In the genomic region with DNA sequence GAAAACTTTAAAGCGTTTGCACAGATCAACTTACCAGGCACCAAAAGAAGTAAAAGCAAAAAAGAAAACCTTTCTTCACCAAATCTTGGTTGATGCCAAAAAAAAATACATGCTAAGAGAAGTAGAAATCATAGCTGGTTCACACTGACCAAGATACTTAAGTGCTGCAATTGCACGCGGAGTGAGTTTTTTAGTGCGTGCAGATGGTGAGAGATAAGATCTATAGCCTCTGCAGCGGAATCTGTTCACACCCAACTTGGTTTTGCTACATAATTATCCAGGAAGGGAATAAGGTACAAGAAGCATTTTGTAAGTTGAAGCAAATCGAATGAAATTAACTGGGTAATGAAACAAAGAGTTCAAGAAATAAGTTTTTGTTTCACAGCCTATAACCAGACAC, we compare ENCODE assay signal across 24 cellular contexts. TPM values are rescaled to one million over a fixed set of nuclear protein-coding genes. Genes with fewer than 3 reads are reported as not detected.
A peak's percentile ranks its signal among the peaks of the same experiment; 100 is the strongest.
DNase-seq lines count a peak whose midpoint lies in the region; ATAC-seq and TF ChIP-seq lines count a peak whose summit lies in the region.
"Had no signal": no experiment of that assay in that cellular context is flagged by ENCODE, and none has a peak within 500 bp of the region (broad histone marks: within the 10 kb centered on the region; RNA-seq: fewer than 3 reads in every experiment).

No MANE protein-coding gene starts in this region.

- TF ChIP-seq CTCF in HEK293 (tag by site-specific recombination; IDR thresholded peaks at IDR 0.05) (no peak), left lung (IDR thresholded peaks at IDR 0.05) (no peak)

- peak; percentile 48 for ATAC-seq in naive thymus-derived CD4-positive, alpha-beta T cell
- ATAC-seq in HG02588 (IDR thresholded peaks at IDR 0.05; ENCODE audit: unreplicated experiment) (no peak), left lung (no peak)
- ATAC-seq: GM23338; Panc1; stimulated activated naive CD8-positive, alpha-beta T cell treated with anti-CD3 and anti-CD28 coated beads, Interleukin-15, Interleukin-2, amounts not matched to agents 100 U/mL and 50 U/mL, for 24 hours had no signal

- H3K36me3 Mint-ChIP-seq in T-helper 1 cell treated with Interleukin-12 subunit alpha and Interleukin-12 subunit beta and Interleukin-4 antibody, amounts not matched to agents 30 μg/mL and 1 μg/mL, for 36 hours (ENCODE audit: low read depth), result no peaks in the 10 kb centered on the region
- peaks cover 0 to 1% (median 0%) of the 10 kb centered on the region in 5 donors for H3K36me3 Mint-ChIP-seq in naive thymus-derived CD4-positive, alpha-beta T cell

- H3K27me3 Mint-ChIP-seq in T-helper 1 cell treated with Interleukin-12 subunit alpha and Interleukin-12 subunit beta and Interleukin-4 antibody, amounts not matched to agents 30 μg/mL and 1 μg/mL, for 36 hours (ENCODE audit: low read depth), result peaks cover 50% of the 10 kb centered on the region
- peaks cover 16 to 58% (median 35%) of the 10 kb centered on the region in 5 donors for H3K27me3 Mint-ChIP-seq in naive thymus-derived CD4-positive, alpha-beta T cell

- peaks cover 20% of the 10 kb centered on the region for H3K4me1 Mint-ChIP-seq in T-helper 1 cell treated with Interleukin-12 subunit alpha and Interleukin-12 subunit beta and Interleukin-4 antibody, amounts not matched to agents 30 μg/mL and 1 μg/mL, for 36 hours (ENCODE audit: low read depth)
- H3K4me1 Mint-ChIP-seq in naive thymus-derived CD4-positive, alpha-beta T cell, result peaks cover 0 to 26% (median 12%) of the 10 kb centered on the region in 7 donors
- H3K4me1 Mint-ChIP-seq: GM23338, nephron had no signal

- H3K27ac ChIP-seq in HEK293 (ENCODE audit: extremely low read depth, low read depth, low read length) (no peak overlapping the region), left lung (no peak overlapping the region)
- no peak overlapping the region for H3K27ac ChIP-seq in naive thymus-derived CD4-positive, alpha-beta T cell (ENCODE audit: low read depth, low read length)
- H3K27ac ChIP-seq: brain microvascular endothelial cell, colonic mucosa, SJSA1, tibial nerve had no signal

- H3K4me3 ChIP-seq in HEK293 (ENCODE audit: low read depth, low read length), result no peak overlapping the region
- no peak overlapping the region for H3K4me3 ChIP-seq in naive thymus-derived CD4-positive, alpha-beta T cell (ENCODE audit: low read length)
- H3K4me3 ChIP-seq in left lung, result no peak overlapping the region
- H3K4me3 ChIP-seq: colonic mucosa, GM23338, SJSA1, tibial nerve had no signal

- no peaks in the 10 kb centered on the region for H3K9me3 Mint-ChIP-seq in T-helper 1 cell treated with Interleukin-12 subunit alpha and Interleukin-12 subunit beta and Interleukin-4 antibody, amounts not matched to agents 30 μg/mL and 1 μg/mL, for 36 hours
- no peaks in the 10 kb centered on the region for H3K9me3 Mint-ChIP-seq in naive thymus-derived CD4-positive, alpha-beta T cell
- H3K9me3 Mint-ChIP-seq: nephron had no signal

- POLR2A ChIA-PET in HEK293 (lab: Yijun Ruan, JAX), result no interaction called here
- POLR2A ChIA-PET in naive thymus-derived CD4-positive, alpha-beta T cell (lab: Charles Lee), result no interaction called here

- H3K9me3 ChIP-seq in HEK293 (ENCODE audit: control insufficient read depth, insufficient read depth, low read depth, low read length) (no peaks in the 10 kb centered on the region), left lung (no peaks in the 10 kb centered on the region)
- no peaks in the 10 kb centered on the region for H3K9me3 ChIP-seq in naive thymus-derived CD4-positive, alpha-beta T cell (ENCODE audit: control insufficient read depth in 2 of 3, low read length in 3 of 3)
- H3K9me3 ChIP-seq: colonic mucosa, SJSA1, tibial nerve had no signal

- peaks cover 0 to 4% of the 10 kb centered on the region in 2 donors for H3K27me3 ChIP-seq in naive thymus-derived CD4-positive, alpha-beta T cell (ENCODE audit: control insufficient read depth in 2 of 2, insufficient read depth in 2 of 2, low read length in 2 of 2)
- no peaks in the 10 kb centered on the region for H3K27me3 ChIP-seq in left lung
- H3K27me3 ChIP-seq: brain microvascular endothelial cell, colonic mucosa, SJSA1, tibial nerve had no signal

- H3K4me1 ChIP-seq in HEK293 (ENCODE audit: control insufficient read depth, insufficient read depth, low read length) (no peaks in the 10 kb centered on the region), left lung (peaks cover 0 to 6% of the 10 kb centered on the region in 2 donors)
- peaks cover 0 to 13% of the 10 kb centered on the region in 2 donors for H3K4me1 ChIP-seq in naive thymus-derived CD4-positive, alpha-beta T cell (ENCODE audit: control insufficient read depth in 2 of 2, insufficient read depth in 2 of 2, low read length in 2 of 2)
- H3K4me1 ChIP-seq: colonic mucosa, SJSA1, tibial nerve had no signal

- no peaks in the 10 kb centered on the region for H3K36me3 ChIP-seq in HEK293 (ENCODE audit: control insufficient read depth in 2 of 2, insufficient read depth in 1 of 2, low read length in 2 of 2)
- H3K36me3 ChIP-seq in naive thymus-derived CD4-positive, alpha-beta T cell (ENCODE audit: control insufficient read depth in 2 of 3, insufficient read depth in 3 of 3, low read length in 3 of 3), result no peaks in the 10 kb centered on the region
- no peaks in the 10 kb centered on the region for H3K36me3 ChIP-seq in left lung
- H3K36me3 ChIP-seq: brain microvascular endothelial cell, colonic mucosa, SJSA1 had no signal

- intact Hi-C loops in naive thymus-derived CD4-positive, alpha-beta T cell (cut with micrococcal nuclease), result loop anchor here in 1 of 2 donors (2.0 kb wide), 1 partner anchor 29 kb away; no protein-coding TSS in a partner anchor
- intact Hi-C loops in left lung (cut with DNase I), result no loop called here

- CTCF ChIA-PET in HEK293 (lab: Yijun Ruan, JAX), result interaction anchor here (0.7 kb wide), 1 partner anchor 8 kb away, joined by 4 read pairs; no protein-coding TSS in a partner anchor
- CTCF ChIA-PET in naive thymus-derived CD4-positive, alpha-beta T cell (lab: Charles Lee), result no interaction called here

- peak; percentile 1 for DNase-seq in activated effector memory CD4-positive, alpha-beta T cell treated with Interleukin-2 at 50 U/mL for 16 hours
- DNase-seq in activated effector memory CD4-positive, alpha-beta T cell treated with anti-CD3 and anti-CD28 coated beads, Interleukin-2, amount 50 U/mL, for 16 hours, result no peak
- no peak for DNase-seq in naive thymus-derived CD4-positive, alpha-beta T cell
- DNase-seq in stimulated activated naive CD4-positive, alpha-beta T cell treated with Interleukin-2 at 50 U/mL for 16 hours (lab: John Stamatoyannopoulos, UW), result no peak
- DNase-seq in left lung, result no peak
- DNase-seq: activated CD4-positive, CD25-positive, alpha-beta regulatory T cell treated with anti-CD3 and anti-CD28 coated beads, Interleukin-2, amount 50 U/mL, for 72 hours; brain microvascular endothelial cell; colonic mucosa; EL; foreskin fibroblast; KG1; NCI-H1105 treated with DMSO at 0.1 percent for 48 hours; NCI-H2107; NCI-H69; stimulated activated CD4-positive, alpha-beta T cell treated with anti-CD3 and anti-CD28 coated beads, Interleukin-1b, Interleukin-23, amount 100 ng/mL, for 48 hours; stimulated activated naive CD8-positive, alpha-beta T cell treated with anti-CD3 and anti-CD28 coated beads, Interleukin-15, Interleukin-2, amounts not matched to agents 100 U/mL and 50 U/mL, for 24 hours had no signal

- H3K4me3 Mint-ChIP-seq in T-helper 1 cell treated with Interleukin-12 subunit alpha and Interleukin-12 subunit beta and Interleukin-4 antibody, amounts not matched to agents 30 μg/mL and 1 μg/mL, for 36 hours, result peak overlapping the region; percentile 14
- peak overlapping the region in 1 of 10 donors; percentile 70 for H3K4me3 Mint-ChIP-seq in naive thymus-derived CD4-positive, alpha-beta T cell
- H3K4me3 Mint-ChIP-seq: GM23338, nephron had no signal

- H3K27ac Mint-ChIP-seq in T-helper 1 cell treated with Interleukin-12 subunit alpha and Interleukin-12 subunit beta and Interleukin-4 antibody, amounts not matched to agents 30 μg/mL and 1 μg/mL, for 36 hours, result no peak overlapping the region
- H3K27ac Mint-ChIP-seq in naive thymus-derived CD4-positive, alpha-beta T cell, result peak overlapping the region in 1 of 9 donors; percentile 35
- H3K27ac Mint-ChIP-seq: GM23338 had no signal

TF ChIP-seq in HEK293, 187 proteins besides CTCF, POLR2A, EP300 and RAD21:
- TF ChIP-seq ZNF707 (tag by site-specific recombination; IDR thresholded peaks at IDR 0.05), result no peak
- TF ChIP-seq, protein P1, sequence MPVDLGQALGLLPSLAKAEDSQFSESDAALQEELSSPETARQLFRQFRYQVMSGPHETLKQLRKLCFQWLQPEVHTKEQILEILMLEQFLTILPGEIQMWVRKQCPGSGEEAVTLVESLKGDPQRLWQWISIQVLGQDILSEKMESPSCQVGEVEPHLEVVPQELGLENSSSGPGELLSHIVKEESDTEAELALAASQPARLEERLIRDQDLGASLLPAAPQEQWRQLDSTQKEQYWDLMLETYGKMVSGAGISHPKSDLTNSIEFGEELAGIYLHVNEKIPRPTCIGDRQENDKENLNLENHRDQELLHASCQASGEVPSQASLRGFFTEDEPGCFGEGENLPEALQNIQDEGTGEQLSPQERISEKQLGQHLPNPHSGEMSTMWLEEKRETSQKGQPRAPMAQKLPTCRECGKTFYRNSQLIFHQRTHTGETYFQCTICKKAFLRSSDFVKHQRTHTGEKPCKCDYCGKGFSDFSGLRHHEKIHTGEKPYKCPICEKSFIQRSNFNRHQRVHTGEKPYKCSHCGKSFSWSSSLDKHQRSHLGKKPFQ (tag by site-specific recombination; IDR thresholded peaks at IDR 0.05), result peak; percentile 82

RNA-seq across cellular contexts. Expression of gene CCDC152, which starts 36.4 kb away (rescaled TPM):
- 1 to 10 TPM; 1.7 to 6.1 (median 3.4) TPM for total RNA-seq in naive thymus-derived CD4-positive, alpha-beta T cell
- 1 to 10 TPM in 1 of 2 donors, under 1 TPM in 1; 0.70 to 3.0 TPM for polyA plus RNA-seq in naive thymus-derived CD4-positive, alpha-beta T cell
- total RNA-seq in left lung, result 1 to 10 TPM in 1 of 2 donors, under 1 TPM in 1; 0.96 to 1.2 TPM
- total RNA-seq: SJSA1 had no signal
